ENCODE assay signal across 1 cellular context in the genomic region with DNA sequence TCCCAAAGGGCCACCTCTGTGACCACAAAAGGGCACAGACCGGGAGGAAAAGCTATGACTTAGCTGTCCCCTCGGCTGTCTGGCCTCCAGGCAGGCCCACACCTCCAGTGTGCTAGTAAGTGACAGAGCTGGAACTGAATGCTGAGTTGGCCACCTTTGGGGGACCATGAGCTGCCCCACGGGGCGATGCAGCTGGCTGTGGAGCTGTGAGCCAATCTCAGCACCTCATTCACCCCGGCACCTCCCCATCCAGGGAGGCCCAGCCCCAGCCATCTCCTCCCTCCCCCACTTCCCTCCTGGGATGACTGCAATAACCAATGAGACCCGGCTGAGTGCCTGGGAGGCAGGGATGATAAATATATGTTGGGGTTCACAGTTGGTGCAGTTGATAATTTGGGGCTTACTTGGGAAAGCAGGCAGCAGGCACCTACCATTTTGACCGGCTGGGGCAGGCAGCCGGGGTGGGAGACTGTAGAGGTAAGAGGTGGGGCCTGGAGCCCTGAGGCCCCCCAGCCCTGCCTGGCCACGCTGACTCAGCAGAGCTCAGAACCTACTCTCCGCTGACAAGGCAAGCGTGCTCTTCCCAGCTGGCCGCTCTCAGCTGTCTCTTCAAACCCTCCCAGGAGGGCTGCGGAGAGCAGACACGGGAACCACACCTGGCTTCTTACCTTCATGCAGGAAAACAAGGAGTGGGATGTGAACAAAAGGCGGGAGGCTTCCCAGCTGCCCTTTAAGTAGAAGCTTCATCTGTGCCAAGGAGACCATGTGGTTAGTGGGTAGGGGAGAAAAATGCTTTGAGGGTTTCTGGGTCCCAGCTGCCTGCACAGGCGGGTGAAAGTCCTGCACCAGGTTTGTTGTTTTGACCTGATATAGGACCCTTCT.
TF ChIP-seq lines count a peak whose summit lies in the region.

No MANE protein-coding gene starts in this region.

TF ChIP-seq in GM23338, 12 proteins besides CTCF, POLR2A, EP300 and RAD21:
- TF ChIP-seq ZNF462 (CRISPR knock-in tag; IDR thresholded peaks at IDR 0.05) (no peak), CREB1 (CRISPR knock-in tag; IDR thresholded peaks at IDR 0.05; ENCODE audit: low read depth) (no peak), JUNB (IDR thresholded peaks at IDR 0.05; ENCODE audit: unreplicated experiment) (no peak), POLR2AphosphoS5 (IDR thresholded peaks at IDR 0.05; ENCODE audit: low read depth) (no peak), REST (IDR thresholded peaks at IDR 0.05; ENCODE audit: unreplicated experiment) (no peak), ZNF331 (CRISPR knock-in tag; IDR thresholded peaks at IDR 0.05; ENCODE audit: low read depth) (no peak), ZNF114 (CRISPR knock-in tag; IDR thresholded peaks at IDR 0.05) (no peak), EZH2 (IDR thresholded peaks at IDR 0.05; ENCODE audit: low read depth, unreplicated experiment) (no peak), STAT1 (IDR thresholded peaks at IDR 0.05; ENCODE audit: unreplicated experiment) (no peak), NANOG (IDR thresholded peaks at IDR 0.05; ENCODE audit: borderline replicate concordance) (no peak), EZH2phosphoT487 (IDR thresholded peaks at IDR 0.05; ENCODE audit: unreplicated experiment) (no peak)
- TF ChIP-seq, protein P1, sequence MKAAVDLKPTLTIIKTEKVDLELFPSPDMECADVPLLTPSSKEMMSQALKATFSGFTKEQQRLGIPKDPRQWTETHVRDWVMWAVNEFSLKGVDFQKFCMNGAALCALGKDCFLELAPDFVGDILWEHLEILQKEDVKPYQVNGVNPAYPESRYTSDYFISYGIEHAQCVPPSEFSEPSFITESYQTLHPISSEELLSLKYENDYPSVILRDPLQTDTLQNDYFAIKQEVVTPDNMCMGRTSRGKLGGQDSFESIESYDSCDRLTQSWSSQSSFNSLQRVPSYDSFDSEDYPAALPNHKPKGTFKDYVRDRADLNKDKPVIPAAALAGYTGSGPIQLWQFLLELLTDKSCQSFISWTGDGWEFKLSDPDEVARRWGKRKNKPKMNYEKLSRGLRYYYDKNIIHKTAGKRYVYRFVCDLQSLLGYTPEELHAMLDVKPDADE (IDR thresholded peaks at IDR 0.05): no peak
